Comparison of ENCODE assay signal across 27 cellular contexts in the genomic region with DNA sequence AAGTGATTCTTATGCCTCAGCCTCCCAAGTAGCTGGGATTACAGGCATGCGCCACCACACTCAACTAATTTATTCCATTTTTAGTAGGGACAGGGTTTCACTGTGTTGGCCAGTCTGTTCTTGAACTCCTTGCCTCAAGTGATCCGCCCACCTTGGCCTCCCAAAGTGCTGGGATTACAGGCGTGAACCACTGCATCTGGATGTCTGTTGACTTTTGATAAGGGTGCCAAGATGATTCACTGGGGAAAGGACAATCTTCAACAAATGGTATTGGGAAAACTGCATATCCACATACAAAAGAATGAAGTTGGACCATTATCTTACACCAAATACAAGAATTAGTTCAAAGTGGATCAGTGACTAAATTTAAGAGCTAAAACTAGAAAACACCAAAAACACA.
"Had no signal": no experiment of that assay in that cellular context is flagged by ENCODE, and none has a peak within 500 bp of the region (broad histone marks: within the 10 kb centered on the region; RNA-seq: fewer than 3 reads in every experiment).

No MANE protein-coding gene starts in this region.

- H3K27ac ChIP-seq: coronary artery, neural progenitor cell, prostate gland, right atrium auricular region, suprapubic skin, transverse colon, upper lobe of right lung, uterus had no signal

- H3K4me1 ChIP-seq: neural progenitor cell, prostate gland, right atrium auricular region, suprapubic skin, transverse colon, upper lobe of right lung, uterus had no signal

- H3K9ac ChIP-seq: neural progenitor cell had no signal

- H2AFZ ChIP-seq: neural progenitor cell had no signal

- H3K9me3 ChIP-seq: prostate gland, right atrium auricular region, suprapubic skin, upper lobe of right lung, uterus had no signal

- H3K4me3 ChIP-seq: coronary artery, neural progenitor cell, prostate gland, right atrium auricular region, smooth muscle cell, suprapubic skin, transverse colon, upper lobe of right lung, uterus had no signal

- H3K27me3 ChIP-seq: neural progenitor cell, right atrium auricular region, suprapubic skin, transverse colon, upper lobe of right lung, uterus had no signal

- ATAC-seq: esophagus mucosa; left lobe of liver; naive thymus-derived CD4-positive, alpha-beta T cell; sciatic nerve; stimulated activated naive CD8-positive, alpha-beta T cell treated with anti-CD3 and anti-CD28 coated beads, Interleukin-15, amount 100 ng/mL, for 72 hours; upper lobe of right lung had no signal

- H3K4me2 ChIP-seq: neural progenitor cell, smooth muscle cell had no signal

- DNase-seq: dermis blood vessel endothelial cell; effector memory CD4-positive, alpha-beta T cell; foreskin melanocyte; head of caudate nucleus; kidney; mesenchymal stem cell; midbrain; naive thymus-derived CD4-positive, alpha-beta T cell; nucleus accumbens; stimulated activated CD4-positive, alpha-beta T cell treated with anti-CD3 and anti-CD28 coated beads, Interleukin-12 subunit alpha, Interleukin-12 subunit beta, amount 100 ng/mL, for 4 hours; stimulated activated CD4-positive, alpha-beta T cell treated with anti-CD3 and anti-CD28 coated beads, Interleukin-1b, Interleukin-23, amount 100 ng/mL, for 48 hours; stimulated activated CD4-positive, alpha-beta T cell treated with anti-CD3 and anti-CD28 coated beads, Interleukin-4, amount 100 ng/mL, for 1 hour; stimulated activated CD8-positive, alpha-beta memory T cell treated with anti-CD3 and anti-CD28 coated beads, Interleukin-4, amount 100 ng/mL, for 48 hours; stimulated activated naive CD4-positive, alpha-beta T cell; stimulated activated naive CD8-positive, alpha-beta T cell treated with anti-CD3 and anti-CD28 coated beads, Interleukin-15, amount 100 ng/mL, for 72 hours; transverse colon; upper lobe of right lung; uterus had no signal
